In genomic region chr7:16847381-16847860, GRCh38 we compare ENCODE assay signal across 10 cellular contexts. TPM values are rescaled to one million over a fixed set of nuclear protein-coding genes. Genes with fewer than 3 reads are reported as not detected.
DNase-seq lines count a peak whose midpoint lies in the region; ATAC-seq and TF ChIP-seq lines count a peak whose summit lies in the region.
"Had no signal": no experiment of that assay in that cellular context is flagged by ENCODE, and none has a peak within 500 bp of the region (broad histone marks: within the 10 kb centered on the region; RNA-seq: fewer than 3 reads in every experiment).

No MANE protein-coding gene starts in this region.

- H3K4me1 Mint-ChIP-seq in progenitor cell of endocrine pancreas (ENCODE audit: low read depth): peaks cover 26% of the 10 kb centered on the region

- H3K36me3 Mint-ChIP-seq in progenitor cell of endocrine pancreas (ENCODE audit: insufficient read depth): no peaks in the 10 kb centered on the region

- CTCF ChIA-PET in HEK293 (lab: Yijun Ruan, JAX): interaction anchor here (0.5 kb wide), 1 partner anchor 16 kb away, joined by 3 read pairs; no protein-coding TSS in a partner anchor

- H3K4me3 Mint-ChIP-seq in progenitor cell of endocrine pancreas (ENCODE audit: low read depth): peak overlapping the region; percentile 14

- H3K27ac ChIP-seq in HEK293 (ENCODE audit: extremely low read depth, low read depth, low read length): no peak overlapping the region

- peak; percentile 86 for DNase-seq in NCI-H226
- DNase-seq in epithelial cell of esophagus (ENCODE audit: low read depth): peak; percentile 45
- DNase-seq in progenitor cell of endocrine pancreas (ENCODE audit: low spot score, unreplicated experiment): no peak
- no peak for DNase-seq in activated CD4-positive, alpha-beta T cell treated with anti-CD3 and anti-CD28 coated beads, Interleukin-2, amount 50 U/mL, for 1 hour
- DNase-seq: activated gamma-delta T cell, NCI-H446 had no signal

- H3K27ac Mint-ChIP-seq in progenitor cell of endocrine pancreas: peak overlapping the region; percentile 71

- H3K4me3 ChIP-seq in HEK293 (ENCODE audit: low read depth, low read length) (no peak overlapping the region), epithelial cell of esophagus (ENCODE audit: low read length) (no peak overlapping the region)

- POLR2A ChIA-PET in HEK293 (lab: Yijun Ruan, JAX): interaction anchor here (0.6 kb wide), 1 partner anchor 134 kb away, joined by 3 read pairs; no protein-coding TSS in a partner anchor

- ATAC-seq in HG02885 (IDR thresholded peaks at IDR 0.05; ENCODE audit: poor library complexity, unreplicated experiment) (no peak), GM18517 (IDR thresholded peaks at IDR 0.05; ENCODE audit: unreplicated experiment) (no peak), HG03342 (IDR thresholded peaks at IDR 0.05; ENCODE audit: unreplicated experiment) (no peak)

- H3K9me3 Mint-ChIP-seq in progenitor cell of endocrine pancreas (ENCODE audit: low read depth): peaks cover 7% of the 10 kb centered on the region

- H3K9me3 ChIP-seq in HEK293 (ENCODE audit: control insufficient read depth, insufficient read depth, low read depth, low read length): no peaks in the 10 kb centered on the region

- H3K4me1 ChIP-seq in HEK293 (ENCODE audit: control insufficient read depth, insufficient read depth, low read length): peaks cover 6% of the 10 kb centered on the region

- H3K27me3 Mint-ChIP-seq in progenitor cell of endocrine pancreas: no peaks in the 10 kb centered on the region

- H3K36me3 ChIP-seq in HEK293 (ENCODE audit: control insufficient read depth in 2 of 2, insufficient read depth in 1 of 2, low read length in 2 of 2): no peaks in the 10 kb centered on the region

- TF ChIP-seq CTCF in HEK293 (tag by site-specific recombination; IDR thresholded peaks at IDR 0.05) (no peak), epithelial cell of esophagus (IDR thresholded peaks at IDR 0.05; ENCODE audit: insufficient read depth, low read depth, low read length, missing control alignments) (no peak), progenitor cell of endocrine pancreas (IDR thresholded peaks at IDR 0.05; ENCODE audit: unreplicated experiment) (no peak)

TF ChIP-seq in HEK293, 187 proteins besides CTCF, POLR2A, EP300 and RAD21:
- TF ChIP-seq ZNF677 (tag by site-specific recombination; IDR thresholded peaks at IDR 0.05): no peak
- no peak for TF ChIP-seq ZBTB6 (tag by site-specific recombination; IDR thresholded peaks at IDR 0.05)
- no peak for TF ChIP-seq ZNF157 (tag by site-specific recombination; IDR thresholded peaks at IDR 0.05)
- peak; percentile 55 for TF ChIP-seq ZNF335 (tag by site-specific recombination; conservative IDR thresholded peaks at IDR 0.05)
- peak; percentile 87 for TF ChIP-seq SCRT2 (tag by site-specific recombination; IDR thresholded peaks at IDR 0.05)
- TF ChIP-seq ZNF645 (tag by site-specific recombination; IDR thresholded peaks at IDR 0.05): no peak
- TF ChIP-seq ZNF629 (tag by site-specific recombination; IDR thresholded peaks at IDR 0.05): no peak
- TF ChIP-seq ZNF513 (tag by site-specific recombination; IDR thresholded peaks at IDR 0.05): no peak
- no peak for TF ChIP-seq PRDM1 (tag by site-specific recombination; IDR thresholded peaks at IDR 0.05)
- TF ChIP-seq ZNF354C (tag by site-specific recombination; IDR thresholded peaks at IDR 0.05; ENCODE audit: borderline replicate concordance, low read depth): no peak
- peak; percentile 87 for TF ChIP-seq ZFP69B (tag by site-specific recombination; IDR thresholded peaks at IDR 0.05)
- TF ChIP-seq ZNF692 (tag by site-specific recombination; IDR thresholded peaks at IDR 0.05): peak; percentile 94
- TF ChIP-seq INSM2 (tag by site-specific recombination; IDR thresholded peaks at IDR 0.05): no peak
- TF ChIP-seq SCRT1 (tag by site-specific recombination; IDR thresholded peaks at IDR 0.05; ENCODE audit: borderline replicate concordance): peak; percentile 34; the same call in 1 of the 2 replicates
- TF ChIP-seq ZNF488 (tag by site-specific recombination; IDR thresholded peaks at IDR 0.05): no peak
- no peak for TF ChIP-seq ZNF449 (tag by site-specific recombination; IDR thresholded peaks at IDR 0.05)
- peak; percentile 50; the same call in 1 of the 2 replicates for TF ChIP-seq KLF1 (tag by site-specific recombination; IDR thresholded peaks at IDR 0.05)

RNA-seq across cellular contexts. Expression of gene AGR3, which starts 34.4 kb away (rescaled TPM):
- 5.8 and 13.3 TPM in 2 replicates for total RNA-seq in progenitor cell of endocrine pancreas

RNA-seq across cellular contexts. Expression of gene AGR2, which starts 42.6 kb away (rescaled TPM):
- 25.8 and 56.3 TPM in 2 replicates for total RNA-seq in progenitor cell of endocrine pancreas

Comparison
In these comparisons a context has a peak if more than half of its experiments do, and no peak if none do; other contexts are left out.
1. DNase-seq: peak in NCI-H226 (single experiment) and epithelial cell of esophagus (single experiment); none in progenitor cell of endocrine pancreas (single experiment) and activated CD4-positive, alpha-beta T cell treated with anti-CD3 and anti-CD28 coated beads, Interleukin-2, amount 50 U/mL, for 1 hour (single experiment).